Comparison of ENCODE assay signal across 11 cellular contexts in genomic region chr17:79340771-79341528, GRCh38.
DNase-seq lines count a peak whose midpoint lies in the region; ATAC-seq, FAIRE-seq and TF ChIP-seq lines count a peak whose summit lies in the region.
"Had no signal": no experiment of that assay in that cellular context is flagged by ENCODE, and none has a peak within 500 bp of the region (broad histone marks: within the 10 kb centered on the region; RNA-seq: fewer than 3 reads in every experiment).

No MANE protein-coding gene starts in this region.

- DNase-seq in GM18507 (ENCODE audit: extremely low spot score, insufficient read length, low read depth), result peak; percentile 36
- DNase-seq in germinal center (ENCODE audit: low spot score), result peak; percentile 81
- no peak for DNase-seq in epidermal melanocyte (ENCODE audit: insufficient read length, low spot score)
- no peak for DNase-seq in retina
- DNase-seq in cerebellum (ENCODE audit: low spot score), result no peak
- no peak for DNase-seq in dorsolateral prefrontal cortex
- DNase-seq: activated T-cell treated with anti-CD3 and anti-CD28 coated beads, Interleukin-2, amount 50 U/mL, for 72 hours; SJCRH30 had no signal

- H3K27me3 ChIP-seq in dorsolateral prefrontal cortex, result peaks cover 0 to 11% (median 0%) of the 10 kb centered on the region in 45 donors

- intact Hi-C loops in dorsolateral prefrontal cortex (cut with DNase I), result no loop called here

- FAIRE-seq in GM18507 (lab: Jason Lieb, UNC), result peak; percentile 87

- no peak overlapping the region for H3K4me3 ChIP-seq in dorsolateral prefrontal cortex
- H3K4me3 ChIP-seq: lower lobe of right lung, SJCRH30 had no signal

- ATAC-seq in GM21576 (IDR thresholded peaks at IDR 0.05; ENCODE audit: unreplicated experiment) (peak; percentile 62), HG03354 (IDR thresholded peaks at IDR 0.05; ENCODE audit: poor library complexity, severe bottlenecking, unreplicated experiment) (peak; percentile 83)
- ATAC-seq: activated T-cell treated with anti-CD3 and anti-CD28 coated beads, Interleukin-2, amount 50 U/mL, for 72 hours had no signal

- H3K27ac ChIP-seq in dorsolateral prefrontal cortex, result no peak overlapping the region
- H3K27ac ChIP-seq: lower lobe of right lung, SJCRH30 had no signal

- no peak for TF ChIP-seq CTCF in dorsolateral prefrontal cortex (IDR thresholded peaks at IDR 0.05 in 54 of 56, conservative IDR thresholded peaks at IDR 0.05 in 2 of 56; ENCODE audit: low read depth in 1 of 56, partially characterized antibody in 56 of 56)

Comparison
In these comparisons a context has a peak if more than half of its experiments do, and no peak if none do; other contexts are left out.
1. DNase-seq: peak in GM18507 (single experiment) and germinal center (single experiment); none in epidermal melanocyte (single experiment), retina (single experiment), cerebellum (single experiment) and dorsolateral prefrontal cortex (0 of 10).